ENCODE assay signal across 19 cellular contexts in genomic region chr6:106122306-106122940, GRCh38. TPM values are rescaled to one million over a fixed set of nuclear protein-coding genes. Genes with fewer than 3 reads are reported as not detected.
DNase-seq lines count a peak whose midpoint lies in the region; ATAC-seq, FAIRE-seq and TF ChIP-seq lines count a peak whose summit lies in the region.
"Had no signal": no experiment of that assay in that cellular context is flagged by ENCODE, and none has a peak within 500 bp of the region (broad histone marks: within the 10 kb centered on the region; RNA-seq: fewer than 3 reads in every experiment).

No MANE protein-coding gene starts in this region.

- DNase-seq in GM12892 (ENCODE audit: insufficient read length) = no peak
- peak; percentile 6 for DNase-seq in NCI-H2107 (lab: John Stamatoyannopoulos, UW)
- no peak for DNase-seq in WTC11 (ENCODE audit: low spot score)
- no peak for DNase-seq in stimulated activated CD4-positive, alpha-beta T cell treated with anti-CD3 and anti-CD28 coated beads, Interleukin-4, amount 100 ng/mL, for 24 hours
- no peak for DNase-seq in Right ventricle myocardium superior
- no peak for DNase-seq in COR-L47 (lab: John Stamatoyannopoulos, UW)
- DNase-seq: Caco-2, DMS153, GM23248, NCI-H1092, NCI-H1694, NCI-H526, PC-3 had no signal

- no peaks in the 10 kb centered on the region for H3K36me3 ChIP-seq in BLaER1
- H3K36me3 ChIP-seq: SJSA1 had no signal

- no peaks in the 10 kb centered on the region for H3K36me3 Mint-ChIP-seq in WTC11

- no peak for ATAC-seq in WTC11
- ATAC-seq in Right ventricle myocardium superior (ENCODE audit: poor library complexity) = no peak
- ATAC-seq: HCT116, PC-3 had no signal

- peak overlapping the region; percentile 84; the same call in 1 of the 2 replicates for H3K4me2 ChIP-seq in BLaER1
- H3K4me2 ChIP-seq: KMS-11 had no signal

- FAIRE-seq in GM12892 (lab: Jason Lieb, UNC) = peak; percentile 73

- intact Hi-C loops in Right ventricle myocardium superior (cut with DNase I) = no loop called here

- peaks cover 8% of the 10 kb centered on the region for H3K9me3 Mint-ChIP-seq in WTC11

- H3K27me3 Mint-ChIP-seq in WTC11 (ENCODE audit: low read depth) = no peaks in the 10 kb centered on the region

- H3K4me1 Mint-ChIP-seq in WTC11 = peaks cover 11% of the 10 kb centered on the region

- no peaks in the 10 kb centered on the region for H3K9me3 ChIP-seq in BLaER1
- H3K9me3 ChIP-seq: Caco-2, SJSA1 had no signal

- no peak overlapping the region for H3K4me3 Mint-ChIP-seq in WTC11
- H3K4me3 Mint-ChIP-seq: CD14-positive monocyte had no signal

- POLR2A ChIA-PET in WTC11 (lab: Charles Lee) = no interaction called here

- no peaks in the 10 kb centered on the region for H3K27me3 ChIP-seq in BLaER1
- H3K27me3 ChIP-seq: SJSA1 had no signal

- no peak overlapping the region for H3K4me3 ChIP-seq in BLaER1
- H3K4me3 ChIP-seq: GM23248, SJSA1 had no signal

- H3K27ac ChIP-seq in BLaER1 = no peak overlapping the region
- H3K27ac ChIP-seq: GM23248, KMS-11, SJSA1 had no signal

- H4K20me1 ChIP-seq in BLaER1 = no peaks in the 10 kb centered on the region

- H3K4me1 ChIP-seq in BLaER1 = peaks cover 65% of the 10 kb centered on the region

- TF ChIP-seq CTCF in WTC11 (IDR thresholded peaks at IDR 0.05) = no peak

- H3K27ac Mint-ChIP-seq in WTC11 = no peak overlapping the region

- TF ChIP-seq POLR2A in GM12892 (IDR thresholded peaks at IDR 0.05; ENCODE audit: low read depth, low read length) = no peak

- CTCF ChIA-PET in WTC11 (lab: Charles Lee) = no interaction called here

- no peak overlapping the region for H3K9ac ChIP-seq in BLaER1
- H3K9ac ChIP-seq: GM23248, KMS-11 had no signal

TF ChIP-seq in WTC11, 78 proteins besides CTCF, POLR2A, EP300 and RAD21:
- TF ChIP-seq NFYB (CRISPR knock-in tag; conservative IDR thresholded peaks at IDR 0.05; ENCODE audit: low read depth) = no peak
- no peak for TF ChIP-seq TEAD4 (CRISPR knock-in tag; IDR thresholded peaks at IDR 0.05)
- 0 out of 2 replicates have a peak, but pooled peaks have one; percentile 16 for TF ChIP-seq ZNF121 (CRISPR knock-in tag; IDR thresholded peaks at IDR 0.05)

RNA-seq across cellular contexts. Expression of gene PRDM1, which starts 36.3 kb away (rescaled TPM):
- polyA plus RNA-seq in GM12892 (2012; ENCODE audit: missing spikeins) = 12.7 TPM
- total RNA-seq in WTC11 (2021) (0.78 to 1.8 TPM (median 1.2 TPM) in 3 replicates), Right ventricle myocardium superior (1.1 TPM)
- total RNA-seq: A673 had no signal
